In the genomic region with DNA sequence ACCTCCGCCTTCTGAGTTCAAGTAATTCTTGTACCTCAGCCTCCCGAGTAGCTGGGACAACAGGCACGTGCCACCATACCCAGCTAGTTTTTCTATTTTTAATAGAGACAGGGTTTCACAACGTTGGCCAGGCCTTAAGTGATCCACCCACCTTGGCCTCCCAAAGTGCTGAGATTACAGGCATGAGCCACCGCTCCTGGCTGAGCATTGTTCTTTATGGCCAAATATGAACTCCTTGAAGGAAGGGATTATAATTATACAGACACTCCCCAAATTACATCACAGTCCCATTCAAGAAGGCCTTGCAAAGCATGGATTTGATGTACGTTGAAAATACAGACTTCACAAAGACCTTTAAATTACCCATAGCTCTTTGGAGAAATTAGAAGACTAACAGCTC, we compare ENCODE assay signal across 2 cellular contexts.
A peak's percentile ranks its signal among the peaks of the same experiment; 100 is the strongest.
TF ChIP-seq lines count a peak whose summit lies in the region.

No MANE protein-coding gene starts in this region.

TF ChIP-seq in IMR-90, 13 proteins besides CTCF, POLR2A, EP300 and RAD21:
- TF ChIP-seq ELK1 (IDR thresholded peaks at IDR 0.05; ENCODE audit: borderline replicate concordance, low read depth, low read length), result no peak
- TF ChIP-seq RFX5 (IDR thresholded peaks at IDR 0.05; ENCODE audit: low read depth, low read length), result no peak
- TF ChIP-seq MXI1 (IDR thresholded peaks at IDR 0.05; ENCODE audit: borderline replicate concordance, low read depth, low read length), result no peak
- no peak for TF ChIP-seq MAFK (IDR thresholded peaks at IDR 0.05; ENCODE audit: low read depth, low read length)
- no peak for TF ChIP-seq FOS (IDR thresholded peaks at IDR 0.05; ENCODE audit: low read depth, low read length)
- TF ChIP-seq CEBPB (IDR thresholded peaks at IDR 0.05; ENCODE audit: low read depth, low read length), result no peak
- TF ChIP-seq MAZ (IDR thresholded peaks at IDR 0.05; ENCODE audit: borderline replicate concordance, low read depth, low read length), result no peak
- TF ChIP-seq RCOR1 (IDR thresholded peaks at IDR 0.05; ENCODE audit: insufficient replicate concordance, low read length), result no peak
- no peak for TF ChIP-seq CHD1 (IDR thresholded peaks at IDR 0.05; ENCODE audit: low read depth, low read length)
- TF ChIP-seq BHLHE40 (IDR thresholded peaks at IDR 0.05; ENCODE audit: low read depth, low read length), result no peak
- TF ChIP-seq USF2 (IDR thresholded peaks at IDR 0.05; ENCODE audit: low read depth, low read length), result no peak
- no peak for TF ChIP-seq NFE2L2 (IDR thresholded peaks at IDR 0.05; ENCODE audit: low read depth, low read length)
- no peak for TF ChIP-seq SMC3 (IDR thresholded peaks at IDR 0.05; ENCODE audit: low read depth, low read length)

TF ChIP-seq in GM12878, 131 proteins besides CTCF, POLR2A, EP300 and RAD21:
- TF ChIP-seq HDGF (IDR thresholded peaks at IDR 0.05) (no peak), PBX3 (IDR thresholded peaks at IDR 0.05; ENCODE audit: insufficient replicate concordance, low read depth, low read length) (no peak), BHLHE40 (IDR thresholded peaks at IDR 0.05; ENCODE audit: borderline replicate concordance in 1 of 2, low read depth in 2 of 2, low read length in 1 of 2) (0 out of 4 replicates have a peak, but pooled peaks of 1 of the 2 experiments have one; percentile 13)
TF ChIP-seq in GM12878: peak in this region for 1.
